Comparison of ENCODE assay signal across 1 cellular context in the genomic region with DNA sequence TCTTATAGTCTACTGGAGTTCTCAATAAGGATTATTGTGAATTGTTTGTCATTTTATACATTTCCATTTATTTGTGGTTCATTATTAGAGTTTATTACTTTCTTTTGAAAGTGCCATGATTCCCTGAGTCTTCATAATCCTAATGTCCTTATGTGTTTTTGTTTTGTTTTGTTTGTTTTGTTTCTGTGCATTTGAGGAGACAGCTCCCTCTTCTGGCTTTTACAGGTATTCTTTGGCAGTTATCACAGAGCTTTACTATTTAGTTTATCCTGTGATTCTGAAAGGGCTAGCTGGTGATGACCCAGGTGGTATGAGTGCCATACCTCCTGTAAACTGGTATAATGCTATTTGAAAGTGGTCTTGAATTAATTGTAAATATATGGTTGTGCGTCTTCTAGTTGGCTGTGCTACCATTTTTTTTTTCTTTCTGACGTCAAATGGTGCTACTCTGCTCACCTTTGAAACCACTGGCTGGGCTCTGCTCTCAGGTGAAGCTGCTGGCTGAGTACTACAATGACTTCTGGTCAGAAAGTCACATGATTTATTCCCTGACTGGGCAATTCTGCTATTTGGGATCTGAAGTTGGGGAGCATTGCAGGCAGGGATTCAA.
TF ChIP-seq lines count a peak whose summit lies in the region.

No MANE protein-coding gene starts in this region.

TF ChIP-seq in K562, 482 proteins besides CTCF, POLR2A, EP300 and RAD21 (continued from another document):
- TF ChIP-seq, protein P1, sequence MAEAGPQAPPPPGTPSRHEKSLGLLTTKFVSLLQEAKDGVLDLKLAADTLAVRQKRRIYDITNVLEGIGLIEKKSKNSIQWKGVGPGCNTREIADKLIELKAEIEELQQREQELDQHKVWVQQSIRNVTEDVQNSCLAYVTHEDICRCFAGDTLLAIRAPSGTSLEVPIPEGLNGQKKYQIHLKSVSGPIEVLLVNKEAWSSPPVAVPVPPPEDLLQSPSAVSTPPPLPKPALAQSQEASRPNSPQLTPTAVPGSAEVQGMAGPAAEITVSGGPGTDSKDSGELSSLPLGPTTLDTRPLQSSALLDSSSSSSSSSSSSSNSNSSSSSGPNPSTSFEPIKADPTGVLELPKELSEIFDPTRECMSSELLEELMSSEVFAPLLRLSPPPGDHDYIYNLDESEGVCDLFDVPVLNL (CRISPR knock-in tag; IDR thresholded peaks at IDR 0.05; ENCODE audit: low read depth) = no peak
- TF ChIP-seq ZNF217 (CRISPR knock-in tag; IDR thresholded peaks at IDR 0.05) (no peak), PTBP1 (IDR thresholded peaks at IDR 0.05; ENCODE audit: low read depth, low read length) (no peak), KDM5B (IDR thresholded peaks at IDR 0.05; ENCODE audit: insufficient replicate concordance, low read depth, low read length) (no peak), TEAD1 (CRISPR knock-in tag; IDR thresholded peaks at IDR 0.05) (no peak), TRIM24 (IDR thresholded peaks at IDR 0.05) (no peak), DACH1 (IDR thresholded peaks at IDR 0.05; ENCODE audit: partially characterized antibody) (no peak), ZFPM2 (CRISPR knock-in tag; IDR thresholded peaks at IDR 0.05) (no peak), ZBTB8A (IDR thresholded peaks at IDR 0.05; ENCODE audit: partially characterized antibody) (no peak)
- TF ChIP-seq, protein P2, sequence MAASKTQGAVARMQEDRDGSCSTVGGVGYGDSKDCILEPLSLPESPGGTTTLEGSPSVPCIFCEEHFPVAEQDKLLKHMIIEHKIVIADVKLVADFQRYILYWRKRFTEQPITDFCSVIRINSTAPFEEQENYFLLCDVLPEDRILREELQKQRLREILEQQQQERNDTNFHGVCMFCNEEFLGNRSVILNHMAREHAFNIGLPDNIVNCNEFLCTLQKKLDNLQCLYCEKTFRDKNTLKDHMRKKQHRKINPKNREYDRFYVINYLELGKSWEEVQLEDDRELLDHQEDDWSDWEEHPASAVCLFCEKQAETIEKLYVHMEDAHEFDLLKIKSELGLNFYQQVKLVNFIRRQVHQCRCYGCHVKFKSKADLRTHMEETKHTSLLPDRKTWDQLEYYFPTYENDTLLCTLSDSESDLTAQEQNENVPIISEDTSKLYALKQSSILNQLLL (CRISPR knock-in tag; IDR thresholded peaks at IDR 0.05; ENCODE audit: borderline replicate concordance) = no peak
- TF ChIP-seq, protein P3, sequence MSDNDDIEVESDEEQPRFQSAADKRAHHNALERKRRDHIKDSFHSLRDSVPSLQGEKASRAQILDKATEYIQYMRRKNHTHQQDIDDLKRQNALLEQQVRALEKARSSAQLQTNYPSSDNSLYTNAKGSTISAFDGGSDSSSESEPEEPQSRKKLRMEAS (CRISPR knock-in tag; IDR thresholded peaks at IDR 0.05) = no peak
- TF ChIP-seq, protein P4, sequence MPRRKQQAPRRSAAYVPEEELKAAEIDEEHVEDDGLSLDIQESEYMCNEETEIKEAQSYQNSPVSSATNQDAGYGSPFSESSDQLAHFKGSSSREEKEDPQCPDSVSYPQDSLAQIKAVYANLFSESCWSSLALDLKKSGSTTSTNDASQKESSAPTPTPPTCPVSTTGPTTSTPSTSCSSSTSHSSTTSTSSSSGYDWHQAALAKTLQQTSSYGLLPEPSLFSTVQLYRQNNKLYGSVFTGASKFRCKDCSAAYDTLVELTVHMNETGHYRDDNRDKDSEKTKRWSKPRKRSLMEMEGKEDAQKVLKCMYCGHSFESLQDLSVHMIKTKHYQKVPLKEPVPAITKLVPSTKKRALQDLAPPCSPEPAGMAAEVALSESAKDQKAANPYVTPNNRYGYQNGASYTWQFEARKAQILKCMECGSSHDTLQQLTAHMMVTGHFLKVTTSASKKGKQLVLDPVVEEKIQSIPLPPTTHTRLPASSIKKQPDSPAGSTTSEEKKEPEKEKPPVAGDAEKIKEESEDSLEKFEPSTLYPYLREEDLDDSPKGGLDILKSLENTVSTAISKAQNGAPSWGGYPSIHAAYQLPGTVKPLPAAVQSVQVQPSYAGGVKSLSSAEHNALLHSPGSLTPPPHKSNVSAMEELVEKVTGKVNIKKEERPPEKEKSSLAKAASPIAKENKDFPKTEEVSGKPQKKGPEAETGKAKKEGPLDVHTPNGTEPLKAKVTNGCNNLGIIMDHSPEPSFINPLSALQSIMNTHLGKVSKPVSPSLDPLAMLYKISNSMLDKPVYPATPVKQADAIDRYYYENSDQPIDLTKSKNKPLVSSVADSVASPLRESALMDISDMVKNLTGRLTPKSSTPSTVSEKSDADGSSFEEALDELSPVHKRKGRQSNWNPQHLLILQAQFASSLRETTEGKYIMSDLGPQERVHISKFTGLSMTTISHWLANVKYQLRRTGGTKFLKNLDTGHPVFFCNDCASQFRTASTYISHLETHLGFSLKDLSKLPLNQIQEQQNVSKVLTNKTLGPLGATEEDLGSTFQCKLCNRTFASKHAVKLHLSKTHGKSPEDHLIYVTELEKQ (CRISPR knock-in tag; IDR thresholded peaks at IDR 0.05) = no peak
